In the genomic region with DNA sequence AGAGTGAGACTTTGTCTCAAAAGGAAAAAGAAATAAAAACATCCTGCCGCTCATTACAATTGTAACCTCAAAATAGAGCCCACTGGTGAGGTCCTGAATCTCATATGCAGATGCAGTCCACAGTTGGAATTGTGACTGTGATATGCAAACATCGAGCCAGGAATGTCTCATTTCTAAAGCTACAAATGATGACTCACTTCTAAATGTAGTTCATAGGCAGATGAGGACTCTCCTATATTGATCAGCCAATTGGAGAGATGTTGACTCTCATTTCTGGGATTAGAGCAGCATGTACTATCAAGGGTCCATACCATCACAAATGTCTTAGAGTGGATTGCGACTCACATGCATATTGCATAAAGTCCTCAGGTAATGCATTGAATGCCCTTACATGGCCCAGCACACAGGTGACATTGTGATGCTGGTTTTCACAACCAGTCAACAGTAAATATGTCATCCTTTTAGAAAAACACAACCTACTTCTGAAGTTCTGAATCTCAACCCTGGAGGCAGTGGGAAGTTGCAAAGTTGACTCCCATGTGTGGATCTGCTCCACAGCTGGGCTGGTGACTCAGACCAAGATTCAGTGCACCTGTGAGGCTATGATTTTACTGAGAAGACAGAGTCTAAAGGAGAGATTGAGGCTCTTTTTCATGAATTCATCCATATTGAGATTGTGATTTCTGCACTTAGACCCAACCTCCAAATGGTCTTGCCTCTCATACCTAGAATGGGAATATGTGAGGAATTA, we compare ENCODE assay signal across 1 cellular context.
TF ChIP-seq lines count a peak whose summit lies in the region.

No MANE protein-coding gene starts in this region.

TF ChIP-seq in GM23338, 12 proteins besides CTCF, POLR2A, EP300 and RAD21 (continued from another document):
- TF ChIP-seq, protein P1, sequence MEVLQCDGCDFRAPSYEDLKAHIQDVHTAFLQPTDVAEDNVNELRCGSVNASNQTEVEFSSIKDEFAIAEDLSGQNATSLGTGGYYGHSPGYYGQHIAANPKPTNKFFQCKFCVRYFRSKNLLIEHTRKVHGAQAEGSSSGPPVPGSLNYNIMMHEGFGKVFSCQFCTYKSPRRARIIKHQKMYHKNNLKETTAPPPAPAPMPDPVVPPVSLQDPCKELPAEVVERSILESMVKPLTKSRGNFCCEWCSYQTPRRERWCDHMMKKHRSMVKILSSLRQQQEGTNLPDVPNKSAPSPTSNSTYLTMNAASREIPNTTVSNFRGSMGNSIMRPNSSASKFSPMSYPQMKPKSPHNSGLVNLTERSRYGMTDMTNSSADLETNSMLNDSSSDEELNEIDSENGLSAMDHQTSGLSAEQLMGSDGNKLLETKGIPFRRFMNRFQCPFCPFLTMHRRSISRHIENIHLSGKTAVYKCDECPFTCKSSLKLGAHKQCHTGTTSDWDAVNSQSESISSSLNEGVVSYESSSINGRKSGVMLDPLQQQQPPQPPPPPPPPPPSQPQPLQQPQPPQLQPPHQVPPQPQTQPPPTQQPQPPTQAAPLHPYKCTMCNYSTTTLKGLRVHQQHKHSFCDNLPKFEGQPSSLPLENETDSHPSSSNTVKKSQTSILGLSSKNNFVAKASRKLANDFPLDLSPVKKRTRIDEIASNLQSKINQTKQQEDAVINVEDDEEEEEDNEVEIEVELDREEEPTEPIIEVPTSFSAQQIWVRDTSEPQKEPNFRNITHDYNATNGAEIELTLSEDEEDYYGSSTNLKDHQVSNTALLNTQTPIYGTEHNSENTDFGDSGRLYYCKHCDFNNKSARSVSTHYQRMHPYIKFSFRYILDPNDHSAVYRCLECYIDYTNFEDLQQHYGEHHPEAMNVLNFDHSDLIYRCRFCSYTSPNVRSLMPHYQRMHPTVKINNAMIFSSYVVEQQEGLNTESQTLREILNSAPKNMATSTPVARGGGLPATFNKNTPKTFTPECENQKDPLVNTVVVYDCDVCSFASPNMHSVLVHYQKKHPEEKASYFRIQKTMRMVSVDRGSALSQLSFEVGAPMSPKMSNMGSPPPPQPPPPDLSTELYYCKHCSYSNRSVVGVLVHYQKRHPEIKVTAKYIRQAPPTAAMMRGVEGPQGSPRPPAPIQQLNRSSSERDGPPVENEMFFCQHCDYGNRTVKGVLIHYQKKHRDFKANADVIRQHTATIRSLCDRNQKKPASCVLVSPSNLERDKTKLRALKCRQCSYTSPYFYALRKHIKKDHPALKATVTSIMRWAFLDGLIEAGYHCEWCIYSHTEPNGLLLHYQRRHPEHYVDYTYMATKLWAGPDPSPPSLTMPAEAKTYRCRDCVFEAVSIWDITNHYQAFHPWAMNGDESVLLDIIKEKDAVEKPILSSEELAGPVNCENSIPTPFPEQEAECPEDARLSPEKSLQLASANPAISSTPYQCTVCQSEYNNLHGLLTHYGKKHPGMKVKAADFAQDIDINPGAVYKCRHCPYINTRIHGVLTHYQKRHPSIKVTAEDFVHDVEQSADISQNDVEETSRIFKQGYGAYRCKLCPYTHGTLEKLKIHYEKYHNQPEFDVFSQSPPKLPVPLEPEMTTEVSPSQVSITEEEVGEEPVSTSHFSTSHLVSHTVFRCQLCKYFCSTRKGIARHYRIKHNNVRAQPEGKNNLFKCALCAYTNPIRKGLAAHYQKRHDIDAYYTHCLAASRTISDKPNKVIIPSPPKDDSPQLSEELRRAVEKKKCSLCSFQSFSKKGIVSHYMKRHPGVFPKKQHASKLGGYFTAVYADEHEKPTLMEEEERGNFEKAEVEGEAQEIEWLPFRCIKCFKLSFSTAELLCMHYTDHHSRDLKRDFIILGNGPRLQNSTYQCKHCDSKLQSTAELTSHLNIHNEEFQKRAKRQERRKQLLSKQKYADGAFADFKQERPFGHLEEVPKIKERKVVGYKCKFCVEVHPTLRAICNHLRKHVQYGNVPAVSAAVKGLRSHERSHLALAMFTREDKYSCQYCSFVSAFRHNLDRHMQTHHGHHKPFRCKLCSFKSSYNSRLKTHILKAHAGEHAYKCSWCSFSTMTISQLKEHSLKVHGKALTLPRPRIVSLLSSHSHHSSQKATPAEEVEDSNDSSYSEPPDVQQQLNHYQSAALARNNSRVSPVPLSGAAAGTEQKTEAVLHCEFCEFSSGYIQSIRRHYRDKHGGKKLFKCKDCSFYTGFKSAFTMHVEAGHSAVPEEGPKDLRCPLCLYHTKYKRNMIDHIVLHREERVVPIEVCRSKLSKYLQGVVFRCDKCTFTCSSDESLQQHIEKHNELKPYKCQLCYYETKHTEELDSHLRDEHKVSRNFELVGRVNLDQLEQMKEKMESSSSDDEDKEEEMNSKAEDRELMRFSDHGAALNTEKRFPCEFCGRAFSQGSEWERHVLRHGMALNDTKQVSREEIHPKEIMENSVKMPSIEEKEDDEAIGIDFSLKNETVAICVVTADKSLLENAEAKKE (CRISPR knock-in tag; IDR thresholded peaks at IDR 0.05), result no peak
- no peak for TF ChIP-seq STAT1 (IDR thresholded peaks at IDR 0.05; ENCODE audit: unreplicated experiment)
- TF ChIP-seq POLR2AphosphoS5 (IDR thresholded peaks at IDR 0.05; ENCODE audit: low read depth), result no peak
- no peak for TF ChIP-seq EZH2 (IDR thresholded peaks at IDR 0.05; ENCODE audit: low read depth, unreplicated experiment)
- TF ChIP-seq EZH2phosphoT487 (IDR thresholded peaks at IDR 0.05; ENCODE audit: unreplicated experiment), result no peak
